ENCODE assay signal across 8 cellular contexts in the genomic region with DNA sequence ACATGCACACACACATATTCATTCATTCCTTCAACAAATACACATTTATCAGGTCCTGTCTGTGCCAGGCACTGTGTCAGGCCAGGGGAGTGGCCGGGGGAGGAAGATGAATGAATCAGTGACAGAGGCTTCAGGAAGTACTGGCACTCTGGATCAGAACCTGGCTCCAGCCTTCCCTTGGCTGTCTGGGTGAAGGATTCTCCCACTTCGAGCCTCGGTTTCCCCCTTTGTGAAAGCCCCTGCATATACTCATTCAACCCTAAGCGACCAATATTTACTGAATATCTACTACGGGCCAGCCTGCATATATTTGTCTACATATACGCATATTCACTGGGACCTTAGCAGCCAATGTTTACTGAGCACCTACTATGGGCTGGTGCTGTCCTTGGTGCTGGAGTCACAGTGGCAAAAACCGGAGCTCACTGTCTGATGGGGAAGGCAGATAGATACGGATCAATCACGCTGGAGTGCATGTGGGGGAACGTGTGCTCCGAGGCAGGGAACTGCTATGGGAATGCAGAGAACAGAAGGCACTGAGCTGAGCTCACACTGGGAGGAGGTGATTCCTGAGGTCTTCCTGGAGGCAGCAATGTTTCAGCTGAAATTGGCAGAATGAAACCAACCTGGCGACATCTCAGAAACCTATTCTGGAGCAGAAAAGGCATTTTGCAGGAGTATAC. TPM values are rescaled to one million over a fixed set of nuclear protein-coding genes. Genes with fewer than 3 reads are reported as not detected.
DNase-seq lines count a peak whose midpoint lies in the region; ATAC-seq and TF ChIP-seq lines count a peak whose summit lies in the region.

No MANE protein-coding gene starts in this region.

- peak overlapping the region; percentile 66 for H3K27ac ChIP-seq in epithelial cell of prostate

- peak overlapping the region; percentile 78 for H3K4me3 ChIP-seq in GM12865 (ENCODE audit: low read depth, low read length)

- no peaks in the 10 kb centered on the region for H3K9me3 Mint-ChIP-seq in osteocyte (ENCODE audit: unreplicated experiment)

- peak overlapping the region; percentile 91 for H3K4me3 Mint-ChIP-seq in osteocyte (ENCODE audit: unreplicated experiment)

- H3K36me3 Mint-ChIP-seq in osteocyte (ENCODE audit: unreplicated experiment), result peaks cover 13% of the 10 kb centered on the region

- no peak for TF ChIP-seq CTCF in GM12865 (IDR thresholded peaks at IDR 0.05; ENCODE audit: insufficient read depth, low read depth, low read length, missing control alignments)
- TF ChIP-seq CTCF in osteocyte (IDR thresholded peaks at IDR 0.05), result no peak

- H3K27ac Mint-ChIP-seq in osteocyte (ENCODE audit: unreplicated experiment), result peak overlapping the region; percentile 63

- peaks cover 29% of the 10 kb centered on the region for H3K4me1 Mint-ChIP-seq in osteocyte (ENCODE audit: unreplicated experiment)

- H3K27me3 Mint-ChIP-seq in osteocyte (ENCODE audit: unreplicated experiment), result no peaks in the 10 kb centered on the region

- DNase-seq in GM12865 (ENCODE audit: low read depth), result no peak
- DNase-seq in epithelial cell of prostate (ENCODE audit: low read depth, low spot score), result no peak
- no peak for DNase-seq in osteocyte (ENCODE audit: extremely low spot score, unreplicated experiment)
- no peak for DNase-seq in NCI-H1048 (lab: John Stamatoyannopoulos, UW)
- no peak for DNase-seq in NCI-H2029 treated with DMSO at 0.1 percent for 48 hours (lab: John Stamatoyannopoulos, UW)

- ATAC-seq in HG03280 (IDR thresholded peaks at IDR 0.05; ENCODE audit: unreplicated experiment) (no peak), HG03175 (IDR thresholded peaks at IDR 0.05; ENCODE audit: unreplicated experiment) (no peak)

TF ChIP-seq in PFSK-1, 5 proteins besides CTCF, POLR2A, EP300 and RAD21:
- peak; percentile 79; the same call in 1 of the 2 replicates for TF ChIP-seq SIN3A (IDR thresholded peaks at IDR 0.05; ENCODE audit: borderline replicate concordance, insufficient read depth, low read length)
- no peak for TF ChIP-seq POLR2AphosphoS5 (IDR thresholded peaks at IDR 0.05; ENCODE audit: low read depth, low read length)
- TF ChIP-seq TAF1 (IDR thresholded peaks at IDR 0.05; ENCODE audit: borderline replicate concordance, insufficient read depth, low read length), result peak; percentile 14; the same call in 1 of the 2 replicates
- TF ChIP-seq, protein P1, sequence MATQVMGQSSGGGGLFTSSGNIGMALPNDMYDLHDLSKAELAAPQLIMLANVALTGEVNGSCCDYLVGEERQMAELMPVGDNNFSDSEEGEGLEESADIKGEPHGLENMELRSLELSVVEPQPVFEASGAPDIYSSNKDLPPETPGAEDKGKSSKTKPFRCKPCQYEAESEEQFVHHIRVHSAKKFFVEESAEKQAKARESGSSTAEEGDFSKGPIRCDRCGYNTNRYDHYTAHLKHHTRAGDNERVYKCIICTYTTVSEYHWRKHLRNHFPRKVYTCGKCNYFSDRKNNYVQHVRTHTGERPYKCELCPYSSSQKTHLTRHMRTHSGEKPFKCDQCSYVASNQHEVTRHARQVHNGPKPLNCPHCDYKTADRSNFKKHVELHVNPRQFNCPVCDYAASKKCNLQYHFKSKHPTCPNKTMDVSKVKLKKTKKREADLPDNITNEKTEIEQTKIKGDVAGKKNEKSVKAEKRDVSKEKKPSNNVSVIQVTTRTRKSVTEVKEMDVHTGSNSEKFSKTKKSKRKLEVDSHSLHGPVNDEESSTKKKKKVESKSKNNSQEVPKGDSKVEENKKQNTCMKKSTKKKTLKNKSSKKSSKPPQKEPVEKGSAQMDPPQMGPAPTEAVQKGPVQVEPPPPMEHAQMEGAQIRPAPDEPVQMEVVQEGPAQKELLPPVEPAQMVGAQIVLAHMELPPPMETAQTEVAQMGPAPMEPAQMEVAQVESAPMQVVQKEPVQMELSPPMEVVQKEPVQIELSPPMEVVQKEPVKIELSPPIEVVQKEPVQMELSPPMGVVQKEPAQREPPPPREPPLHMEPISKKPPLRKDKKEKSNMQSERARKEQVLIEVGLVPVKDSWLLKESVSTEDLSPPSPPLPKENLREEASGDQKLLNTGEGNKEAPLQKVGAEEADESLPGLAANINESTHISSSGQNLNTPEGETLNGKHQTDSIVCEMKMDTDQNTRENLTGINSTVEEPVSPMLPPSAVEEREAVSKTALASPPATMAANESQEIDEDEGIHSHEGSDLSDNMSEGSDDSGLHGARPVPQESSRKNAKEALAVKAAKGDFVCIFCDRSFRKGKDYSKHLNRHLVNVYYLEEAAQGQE (IDR thresholded peaks at IDR 0.05; ENCODE audit: insufficient read depth in 1 of 2, low read depth in 2 of 2, low read length in 2 of 2), result peak; percentile 91 to 99
- TF ChIP-seq FOXP2 (optimal IDR thresholded peaks at IDR 0.05; ENCODE audit: borderline replicate concordance, extremely low read depth, extremely low read length, insufficient read depth), result no peak

RNA-seq across cellular contexts. Expression of gene ZNF579, which starts 0.6 kb away (rescaled TPM):
- 81.3 TPM for polyA plus RNA-seq in PFSK-1 (2012; ENCODE audit: insufficient read length, low read depth)
- total RNA-seq in osteocyte, result 27.4 and 29.2 TPM in 2 replicates

RNA-seq across cellular contexts. Expression of gene FIZ1, which starts 18.0 kb away (rescaled TPM):
- 18.3 TPM for polyA plus RNA-seq in PFSK-1 (2012; ENCODE audit: insufficient read length, low read depth)
- 17.0 and 19.1 TPM in 2 replicates for total RNA-seq in osteocyte

RNA-seq across cellular contexts. Expression of gene ZNF524, which starts 18.8 kb away (rescaled TPM):
- polyA plus RNA-seq in PFSK-1 (2012; ENCODE audit: insufficient read length, low read depth), result 27.2 TPM
- total RNA-seq in osteocyte, result 15.5 and 15.6 TPM in 2 replicates

RNA-seq across cellular contexts. Expression of gene ZNF865, which starts 24.2 kb away (rescaled TPM):
- polyA plus RNA-seq in PFSK-1 (2012; ENCODE audit: insufficient read length, low read depth), result 18.1 TPM
- total RNA-seq in osteocyte, result 16.9 and 19.2 TPM in 2 replicates

RNA-seq across cellular contexts. Expression of gene SBK3, which starts 35.9 kb away (rescaled TPM):
- polyA plus RNA-seq in PFSK-1 (2012; ENCODE audit: insufficient read length, low read depth), result 0.44 TPM
- not detected in 2 replicates for total RNA-seq in osteocyte
